7 cellular contexts compared by ENCODE assay signal in genomic region chr20:47677314-47678129, GRCh38.
DNase-seq lines count a peak whose midpoint lies in the region; ATAC-seq and TF ChIP-seq lines count a peak whose summit lies in the region.

No MANE protein-coding gene starts in this region.

- in situ Hi-C loops in astrocyte of the cerebellum (cut with HindIII; ENCODE audit: low sequenced_read_pairs): loop anchor here (5.0 to 10.0 kb wide), 3 partner anchors 97 to 945 kb away; no protein-coding TSS in a partner anchor

- peak; percentile 74 for ATAC-seq in left lung
- ATAC-seq in GM21619 (IDR thresholded peaks at IDR 0.05; ENCODE audit: unreplicated experiment): no peak

- no peak overlapping the region for H3K4me3 Mint-ChIP-seq in T-helper 2 cell treated with Interferon-gamma antibody and Interleukin-4, amounts not matched to agents 5 μg/mL and 100 μg/mL, for 36 hours

- no peaks in the 10 kb centered on the region for H3K4me1 Mint-ChIP-seq in T-helper 2 cell treated with Interferon-gamma antibody and Interleukin-4, amounts not matched to agents 5 μg/mL and 100 μg/mL, for 36 hours (ENCODE audit: low read depth)

- H3K4me3 ChIP-seq in GM12865 (ENCODE audit: low read depth, low read length): no peak overlapping the region
- no peak overlapping the region for H3K4me3 ChIP-seq in astrocyte of the cerebellum (ENCODE audit: low read depth, low read length)
- H3K4me3 ChIP-seq in left lung: no peak overlapping the region

- no peaks in the 10 kb centered on the region for H3K36me3 ChIP-seq in left lung

- no peaks in the 10 kb centered on the region for H3K36me3 Mint-ChIP-seq in T-helper 2 cell treated with Interferon-gamma antibody and Interleukin-4, amounts not matched to agents 5 μg/mL and 100 μg/mL, for 36 hours (ENCODE audit: low read depth)

- no peaks in the 10 kb centered on the region for H3K9me3 ChIP-seq in left lung

- peak; percentile 76 for DNase-seq in GM12865 (ENCODE audit: low read depth)
- DNase-seq in NAMALWA (ENCODE audit: low spot score): peak; percentile 70
- DNase-seq in T-helper 2 cell treated with Interferon-gamma antibody and Interleukin-4, amounts not matched to agents 5 μg/mL and 100 μg/mL, for 36 hours (ENCODE audit: low spot score): peak; percentile 43
- DNase-seq in astrocyte of the cerebellum (ENCODE audit: low read depth): no peak
- peak in 1 of 2 donors; percentile 84 for DNase-seq in left lung
- peak; percentile 37 for DNase-seq in stimulated activated CD8-positive, alpha-beta memory T cell treated with anti-CD3 and anti-CD28 coated beads, Interleukin-12 subunit alpha, Interleukin-12 subunit beta, amount 100 ng/mL, for 4 hours (ENCODE audit: low read depth)

- peak; percentile 94 for TF ChIP-seq CTCF in GM12865 (IDR thresholded peaks at IDR 0.05; ENCODE audit: insufficient read depth, low read depth, low read length, missing control alignments)
- TF ChIP-seq CTCF in astrocyte of the cerebellum (IDR thresholded peaks at IDR 0.05; ENCODE audit: low read depth, low read length, missing control alignments): peak; percentile 84
- TF ChIP-seq CTCF in left lung (IDR thresholded peaks at IDR 0.05): peak; percentile 67 to 71

- H3K27me3 Mint-ChIP-seq in T-helper 2 cell treated with Interferon-gamma antibody and Interleukin-4, amounts not matched to agents 5 μg/mL and 100 μg/mL, for 36 hours (ENCODE audit: low read depth): no peaks in the 10 kb centered on the region

- H3K4me1 ChIP-seq in left lung: peaks cover 0 to 5% of the 10 kb centered on the region in 2 donors

- intact Hi-C loops in left lung (cut with DNase I): no loop called here

- H3K27ac ChIP-seq in left lung: no peak overlapping the region

- H3K27ac Mint-ChIP-seq in T-helper 2 cell treated with Interferon-gamma antibody and Interleukin-4, amounts not matched to agents 5 μg/mL and 100 μg/mL, for 36 hours: no peak overlapping the region

- H3K9me3 Mint-ChIP-seq in T-helper 2 cell treated with Interferon-gamma antibody and Interleukin-4, amounts not matched to agents 5 μg/mL and 100 μg/mL, for 36 hours: no peaks in the 10 kb centered on the region

- no peaks in the 10 kb centered on the region for H3K27me3 ChIP-seq in left lung
